ENCODE assay signal across 2 cellular contexts in the genomic region with DNA sequence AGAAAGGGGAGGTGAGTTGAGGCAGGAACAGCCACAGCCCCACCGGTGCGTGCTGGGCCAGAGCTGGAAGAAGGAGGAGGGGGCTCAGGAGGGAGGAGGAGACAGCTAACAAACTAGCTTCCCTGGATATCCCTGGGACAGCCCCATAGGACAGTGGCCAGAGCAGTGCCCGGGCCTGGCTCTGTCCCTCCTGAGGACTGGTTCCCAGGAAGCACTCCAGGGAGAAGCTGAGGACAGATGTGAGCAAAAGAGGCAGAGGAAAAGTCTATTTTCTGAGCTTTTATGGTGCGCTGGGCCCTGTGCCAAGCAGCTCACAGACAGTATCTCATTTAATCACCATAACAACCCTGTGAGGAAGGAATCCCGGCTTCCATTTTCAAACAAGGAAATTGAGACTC.
TF ChIP-seq lines count a peak whose summit lies in the region.

No MANE protein-coding gene starts in this region.

TF ChIP-seq in WTC11, 78 proteins besides CTCF, POLR2A, EP300 and RAD21 (continued from another document):
- TF ChIP-seq KAT7 (CRISPR knock-in tag; IDR thresholded peaks at IDR 0.05; ENCODE audit: borderline replicate concordance) (no peak), CBFB (CRISPR knock-in tag; IDR thresholded peaks at IDR 0.05; ENCODE audit: low read depth) (no peak)

TF ChIP-seq in HEK293T, 16 proteins besides CTCF, POLR2A, EP300 and RAD21 (continued from another document):
- TF ChIP-seq TARDBP (IDR thresholded peaks at IDR 0.05) = no peak
- TF ChIP-seq ELF4 (IDR thresholded peaks at IDR 0.05) = no peak
- no peak for TF ChIP-seq LEF1 (IDR thresholded peaks at IDR 0.05; ENCODE audit: borderline replicate concordance)
TF ChIP-seq in HEK293T: peak in this region for 0.
